ENCODE assay signal across 1 cellular context in genomic region chr12:120962487-120963054, GRCh38.
TF ChIP-seq lines count a peak whose summit lies in the region.

No MANE protein-coding gene starts in this region.

TF ChIP-seq in SK-N-SH treated with all-trans-retinoic acid at 6 μM for 48 hours, 23 proteins besides CTCF, POLR2A, EP300 and RAD21:
- TF ChIP-seq OSR1 (CRISPR knock-in tag; IDR thresholded peaks at IDR 0.05) (no peak), ESRRG (CRISPR knock-in tag; IDR thresholded peaks at IDR 0.05) (no peak), ZNF8 (CRISPR knock-in tag; IDR thresholded peaks at IDR 0.05) (no peak), ZNF565 (CRISPR knock-in tag; conservative IDR thresholded peaks at IDR 0.05; ENCODE audit: low read depth) (no peak), RARB (CRISPR knock-in tag; IDR thresholded peaks at IDR 0.05) (no peak), TSHZ2 (CRISPR knock-in tag; IDR thresholded peaks at IDR 0.05) (no peak), TCF4 (CRISPR knock-in tag; IDR thresholded peaks at IDR 0.05; ENCODE audit: borderline replicate concordance) (no peak), GLIS3 (CRISPR knock-in tag; IDR thresholded peaks at IDR 0.05) (no peak), PPARA (CRISPR knock-in tag; IDR thresholded peaks at IDR 0.05; ENCODE audit: borderline replicate concordance) (no peak), ZNF70 (CRISPR knock-in tag; IDR thresholded peaks at IDR 0.05) (no peak), ZFP3 (CRISPR knock-in tag; IDR thresholded peaks at IDR 0.05) (no peak), CSRNP3 (CRISPR knock-in tag; IDR thresholded peaks at IDR 0.05) (no peak), ARNTL (CRISPR knock-in tag; IDR thresholded peaks at IDR 0.05; ENCODE audit: borderline replicate concordance, low read depth) (no peak)
